In the genomic region with DNA sequence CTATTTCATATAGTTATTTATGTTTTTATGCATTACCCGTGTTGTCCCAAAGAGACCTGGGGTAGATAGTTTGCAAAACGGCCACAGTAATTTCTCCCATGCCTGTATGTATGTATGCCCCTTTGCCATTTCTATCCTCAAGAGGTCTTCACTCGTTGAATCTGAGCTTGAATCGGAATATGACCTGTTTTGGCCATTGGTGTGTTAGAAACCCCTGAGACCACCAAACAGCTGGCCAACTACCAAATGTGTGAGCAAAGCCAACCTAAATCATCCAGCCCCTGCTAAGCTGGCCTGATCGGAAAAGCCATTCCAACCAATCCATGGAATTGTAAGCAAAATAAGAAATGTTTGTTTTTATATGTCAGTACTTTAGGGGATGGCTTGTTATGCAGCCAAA, we compare ENCODE assay signal across 17 cellular contexts. TPM values are rescaled to one million over a fixed set of nuclear protein-coding genes. Genes with fewer than 3 reads are reported as not detected.
DNase-seq lines count a peak whose midpoint lies in the region; TF ChIP-seq lines count a peak whose summit lies in the region.
"Had no signal": no experiment of that assay in that cellular context is flagged by ENCODE, and none has a peak within 500 bp of the region (broad histone marks: within the 10 kb centered on the region; RNA-seq: fewer than 3 reads in every experiment).

No MANE protein-coding gene starts in this region.

- no peak overlapping the region for H3K4ac ChIP-seq in trophoblast cell (ENCODE audit: low read depth, low read length)

- H3K14ac ChIP-seq in trophoblast cell (ENCODE audit: low read length) = no peak overlapping the region

- H3K9me3 ChIP-seq in trophoblast cell (ENCODE audit: insufficient read depth, low read depth, low read length) = no peaks in the 10 kb centered on the region
- H3K9me3 ChIP-seq: BLaER1, Caco-2, HAP-1 had no signal

- no peak overlapping the region for H4K91ac ChIP-seq in trophoblast cell (ENCODE audit: low read depth, low read length)

- peak overlapping the region; percentile 56 for H2BK12ac ChIP-seq in trophoblast cell (ENCODE audit: low read length)

- H3K4me2 ChIP-seq in trophoblast cell (ENCODE audit: low read length) = no peak overlapping the region
- H3K4me2 ChIP-seq: BLaER1 had no signal

- H3K27ac Mint-ChIP-seq in activated CD4-positive, alpha-beta T cell treated with anti-CD3 and anti-CD28 coated beads, Interleukin-2, amount 10 ng/mL, durations not matched to agents 24 days and 14 days = no peak overlapping the region
- H3K27ac Mint-ChIP-seq: B cell; CD4-positive, CD25-positive, alpha-beta regulatory T cell; CD8-positive, alpha-beta T cell had no signal

- H3K79me1 ChIP-seq in trophoblast cell (ENCODE audit: low read length) = peaks cover 21% of the 10 kb centered on the region

- no peak overlapping the region for H3K18ac ChIP-seq in trophoblast cell (ENCODE audit: low read length)

- H3K36me3 ChIP-seq in trophoblast cell (ENCODE audit: control insufficient read depth in 1 of 2, insufficient read depth in 2 of 2, low read length in 2 of 2) = no peaks in the 10 kb centered on the region
- H3K36me3 ChIP-seq: BLaER1, HAP-1 had no signal

- peak overlapping the region; percentile 9 for H2BK5ac ChIP-seq in trophoblast cell (ENCODE audit: low read depth, low read length, poor library complexity)

- H3K27ac ChIP-seq in coronary artery (no peak overlapping the region), trophoblast cell (ENCODE audit: low read depth, low read length) (no peak overlapping the region)
- H3K27ac ChIP-seq: 22Rv1, BLaER1, C4-2B had no signal

- TF ChIP-seq CTCF in coronary artery (IDR thresholded peaks at IDR 0.05) = no peak

- H3K23ac ChIP-seq in trophoblast cell (ENCODE audit: low read length) = no peak overlapping the region

- no peak overlapping the region for H4K12ac ChIP-seq in trophoblast cell (ENCODE audit: low read depth, low read length)

- no peak overlapping the region for H4K8ac ChIP-seq in trophoblast cell (ENCODE audit: low read depth, low read length)

- no peaks in the 10 kb centered on the region for H3K9me3 Mint-ChIP-seq in activated CD4-positive, alpha-beta T cell treated with anti-CD3 and anti-CD28 coated beads, Interleukin-2, amount 10 ng/mL, durations not matched to agents 24 days and 14 days
- H3K9me3 Mint-ChIP-seq: CD8-positive, alpha-beta T cell had no signal

- H2AK5ac ChIP-seq in trophoblast cell (ENCODE audit: low read length) = peak overlapping the region; percentile 78

- peaks cover 17 to 29% of the 10 kb centered on the region in 2 experiments for H3K4me1 ChIP-seq in trophoblast cell (ENCODE audit: control insufficient read depth in 1 of 2, insufficient read depth in 2 of 2, low read length in 2 of 2)
- H3K4me1 ChIP-seq: Caco-2, HAP-1 had no signal

- WGBS in trophoblast cell (ENCODE audit: extremely low coverage, insufficient coverage, insufficient read length) = no CpG with 5 or more reads among the region's 5 CpGs

- intact Hi-C loops in activated CD4-positive, alpha-beta T cell treated with anti-CD3 and anti-CD28 coated beads, Interleukin-2, amount 10 ng/mL, durations not matched to agents 24 days and 14 days (cut with micrococcal nuclease) = no loop called here

- peak; percentile 24 for DNase-seq in activated CD4-positive, alpha-beta T cell treated with anti-CD3 and anti-CD28 coated beads, Interleukin-2, amount 10 ng/mL, durations not matched to agents 24 days and 14 days
- DNase-seq in activated CD4-positive, alpha-beta T cell treated with anti-CD3 and anti-CD28 coated beads, Interleukin-2, amount 50 U/mL, for 1 hour = no peak
- DNase-seq in coronary artery (ENCODE audit: low spot score) = peak; percentile 7
- no peak for DNase-seq in trophoblast cell
- no peak for DNase-seq in NCI-H446 treated with DMSO at 0.1 percent for 48 hours (lab: John Stamatoyannopoulos, UW)
- no peak for DNase-seq in NCI-H1436 treated with DMSO at 0.1 percent for 48 hours (lab: John Stamatoyannopoulos, UW)
- DNase-seq: Caco-2; CD4-positive, CD25-positive, alpha-beta regulatory T cell; CD8-positive, alpha-beta T cell; DMS153; DND-41; GOT3 had no signal

- no peaks in the 10 kb centered on the region for H3K36me3 Mint-ChIP-seq in activated CD4-positive, alpha-beta T cell treated with anti-CD3 and anti-CD28 coated beads, Interleukin-2, amount 10 ng/mL, durations not matched to agents 24 days and 14 days (ENCODE audit: low read depth)
- H3K36me3 Mint-ChIP-seq: CD4-positive, CD25-positive, alpha-beta regulatory T cell; CD8-positive, alpha-beta T cell had no signal

- no peak overlapping the region for H2AFZ ChIP-seq in trophoblast cell (ENCODE audit: insufficient read depth, low read length, poor library complexity)

- peaks cover 5% of the 10 kb centered on the region for H3K4me1 Mint-ChIP-seq in activated CD4-positive, alpha-beta T cell treated with anti-CD3 and anti-CD28 coated beads, Interleukin-2, amount 10 ng/mL, durations not matched to agents 24 days and 14 days

- no peak overlapping the region for H3K4me3 Mint-ChIP-seq in activated CD4-positive, alpha-beta T cell treated with anti-CD3 and anti-CD28 coated beads, Interleukin-2, amount 10 ng/mL, durations not matched to agents 24 days and 14 days
- H3K4me3 Mint-ChIP-seq: B cell; CD4-positive, CD25-positive, alpha-beta regulatory T cell; CD8-positive, alpha-beta T cell had no signal

- H3K79me2 ChIP-seq in trophoblast cell (ENCODE audit: control insufficient read depth, insufficient read depth, low read length, poor library complexity) = no peaks in the 10 kb centered on the region

- H2BK120ac ChIP-seq in trophoblast cell (ENCODE audit: insufficient read depth, low read length, poor library complexity) = no peak overlapping the region

- H3K27me3 ChIP-seq in trophoblast cell (ENCODE audit: insufficient read depth, low read length) = no peaks in the 10 kb centered on the region
- H3K27me3 ChIP-seq: BLaER1 had no signal

- H3K9ac ChIP-seq in trophoblast cell (ENCODE audit: low read length) = no peak overlapping the region
- H3K9ac ChIP-seq: BLaER1 had no signal

- no peak overlapping the region for H3K4me3 ChIP-seq in coronary artery
- no peak overlapping the region for H3K4me3 ChIP-seq in trophoblast cell (ENCODE audit: low read depth, low read length)
- H3K4me3 ChIP-seq: BLaER1, HAP-1 had no signal

- no peaks in the 10 kb centered on the region for H3K27me3 Mint-ChIP-seq in activated CD4-positive, alpha-beta T cell treated with anti-CD3 and anti-CD28 coated beads, Interleukin-2, amount 10 ng/mL, durations not matched to agents 24 days and 14 days

RNA-seq across cellular contexts. Expression of a gene that starts 23.4 kb away (rescaled TPM):
- total RNA-seq in activated CD4-positive, alpha-beta T cell treated with anti-CD3 and anti-CD28 coated beads, Interleukin-2, amount 10 ng/mL, durations not matched to agents 24 days and 14 days = 34.7 and 37.6 TPM in 2 replicates
- 23.4 and 24.5 TPM in 2 replicates for polyA plus RNA-seq in trophoblast cell (2013)

Comparison
In these comparisons a context has a peak if more than half of its experiments do, and no peak if none do; other contexts are left out.
1. DNase-seq: peak in activated CD4-positive, alpha-beta T cell treated with anti-CD3 and anti-CD28 coated beads, Interleukin-2, amount 10 ng/mL, durations not matched to agents 24 days and 14 days (single experiment) and coronary artery (single experiment); none in activated CD4-positive, alpha-beta T cell treated with anti-CD3 and anti-CD28 coated beads, Interleukin-2, amount 50 U/mL, for 1 hour (single experiment), trophoblast cell (0 of 2), NCI-H446 treated with DMSO at 0.1 percent for 48 hours (single experiment) and NCI-H1436 treated with DMSO at 0.1 percent for 48 hours (single experiment).